Comparison of ENCODE assay signal across 8 cellular contexts in genomic region chr3:149771652-149772271, GRCh38. TPM values are rescaled to one million over a fixed set of nuclear protein-coding genes. Genes with fewer than 3 reads are reported as not detected.
DNase-seq lines count a peak whose midpoint lies in the region; ATAC-seq and TF ChIP-seq lines count a peak whose summit lies in the region.

No MANE protein-coding gene starts in this region.

- H4K5ac ChIP-seq in H9 (ENCODE audit: insufficient read length, low read depth, low read length): no peak overlapping the region

- H2BK20ac ChIP-seq in H9 (ENCODE audit: low read depth, low read length, poor library complexity, severe bottlenecking): no peak overlapping the region

- H3K4me3 ChIP-seq in fibroblast of lung (replicated peaks in 1 of 4; ENCODE audit: control extremely low read depth in 1 of 4, insufficient read depth in 1 of 4, low read depth in 3 of 4, low read length in 4 of 4) (no peak overlapping the region), parathyroid adenoma (ENCODE audit: low read depth, low read length) (no peak overlapping the region)

- H2BK12ac ChIP-seq in H9 (ENCODE audit: insufficient read length, low read depth, low read length): no peak overlapping the region

- H3K56ac ChIP-seq in H9 (ENCODE audit: insufficient read length, low read depth, low read length): no peak overlapping the region

- H3T11ph ChIP-seq in H9 (ENCODE audit: low read length): no peak overlapping the region

- H3K4me1 Mint-ChIP-seq in H9: peaks cover 5 to 16% of the 10 kb centered on the region in 2 experiments
- no peaks in the 10 kb centered on the region for H3K4me1 Mint-ChIP-seq in activated CD4-positive, alpha-beta memory T cell treated with anti-CD3 and anti-CD28 coated beads, Interleukin-2, amount 10 ng/mL, durations not matched to agents 7 days and 5 days

- H3K4ac ChIP-seq in H9 (ENCODE audit: low read depth, low read length): no peak overlapping the region

- DNase-seq in ELF-1 (ENCODE audit: low read depth, low spot score): peak; percentile 59
- DNase-seq in H9: peak; percentile 64
- peak; percentile 36 for DNase-seq in NCI-H2171 treated with DMSO at 0.1 percent for 48 hours (lab: John Stamatoyannopoulos, UW)
- peak; percentile 28 for DNase-seq in activated CD4-positive, alpha-beta memory T cell treated with anti-CD3 and anti-CD28 coated beads, Interleukin-2, amount 10 ng/mL, durations not matched to agents 7 days and 5 days
- peak; percentile 25 to 47 for DNase-seq in fibroblast of lung (ENCODE audit: low read depth in 2 of 2)

- H2AK5ac ChIP-seq in H9 (ENCODE audit: insufficient read length, low read length): no peak overlapping the region

- H3K9me3 Mint-ChIP-seq in H9: no peaks in the 10 kb centered on the region
- H3K9me3 Mint-ChIP-seq in activated CD4-positive, alpha-beta memory T cell treated with anti-CD3 and anti-CD28 coated beads, Interleukin-2, amount 10 ng/mL, durations not matched to agents 7 days and 5 days: no peaks in the 10 kb centered on the region

- H3K23ac ChIP-seq in H9 (ENCODE audit: insufficient read length, low read depth, low read length): no peak overlapping the region

- H3K79me2 ChIP-seq in H9 (ENCODE audit: insufficient read depth, low read length): no peaks in the 10 kb centered on the region
- no peaks in the 10 kb centered on the region for H3K79me2 ChIP-seq in fibroblast of lung (ENCODE audit: control insufficient read depth, insufficient read depth, low read length)
- no peaks in the 10 kb centered on the region for H3K79me2 ChIP-seq in parathyroid adenoma

- no peak overlapping the region for H3K18ac ChIP-seq in H9 (ENCODE audit: insufficient read length, low read depth, low read length)

- no peak overlapping the region for H3K27ac Mint-ChIP-seq in H9
- H3K27ac Mint-ChIP-seq in activated CD4-positive, alpha-beta memory T cell treated with anti-CD3 and anti-CD28 coated beads, Interleukin-2, amount 10 ng/mL, durations not matched to agents 7 days and 5 days: no peak overlapping the region

- no peak overlapping the region for H3K14ac ChIP-seq in H9 (ENCODE audit: insufficient read depth, low read length)

- H3K4me3 Mint-ChIP-seq in H9: no peak overlapping the region; a peak in 1 of 5 replicates
- no peak overlapping the region for H3K4me3 Mint-ChIP-seq in activated CD4-positive, alpha-beta memory T cell treated with anti-CD3 and anti-CD28 coated beads, Interleukin-2, amount 10 ng/mL, durations not matched to agents 7 days and 5 days

- H3K36me3 ChIP-seq in fibroblast of lung (ENCODE audit: control insufficient read depth, insufficient read depth, low read length) (no peaks in the 10 kb centered on the region), parathyroid adenoma (ENCODE audit: control insufficient read depth, insufficient read depth, low read length) (no peaks in the 10 kb centered on the region)

- H3K27me3 ChIP-seq in H9 (ENCODE audit: insufficient read depth, low read length): no peaks in the 10 kb centered on the region
- H3K27me3 ChIP-seq in fibroblast of lung (ENCODE audit: control insufficient read depth, insufficient read depth, low read length): peaks cover 3% of the 10 kb centered on the region
- no peaks in the 10 kb centered on the region for H3K27me3 ChIP-seq in parathyroid adenoma (ENCODE audit: control insufficient read depth, insufficient read depth, low read length)

- H3K9ac ChIP-seq in H9 (ENCODE audit: extremely low read depth, insufficient read length, low read length) (no peak overlapping the region), fibroblast of lung (ENCODE audit: insufficient read depth, low read length) (no peak overlapping the region), parathyroid adenoma (no peak overlapping the region)

- no peak overlapping the region for H4K91ac ChIP-seq in H9 (ENCODE audit: insufficient read length, low read depth, low read length)

- TF ChIP-seq CTCF in H9 (conservative IDR thresholded peaks at IDR 0.05): peak; percentile 85
- peak; percentile 85 to 89 for TF ChIP-seq CTCF in fibroblast of lung (conservative IDR thresholded peaks at IDR 0.05 in 1 of 2, IDR thresholded peaks at IDR 0.05 in 1 of 2; ENCODE audit: low read depth in 1 of 2, low read length in 2 of 2)
- peak; percentile 79 for TF ChIP-seq CTCF in parathyroid adenoma (IDR thresholded peaks at IDR 0.05)

- no peaks in the 10 kb centered on the region for H3K36me3 Mint-ChIP-seq in H9 (ENCODE audit: insufficient read depth in 1 of 3, low read depth in 3 of 3)
- no peaks in the 10 kb centered on the region for H3K36me3 Mint-ChIP-seq in activated CD4-positive, alpha-beta memory T cell treated with anti-CD3 and anti-CD28 coated beads, Interleukin-2, amount 10 ng/mL, durations not matched to agents 7 days and 5 days (ENCODE audit: low read depth)

- H3K9me3 ChIP-seq in H9 (ENCODE audit: control insufficient read depth, low read depth, low read length) (no peaks in the 10 kb centered on the region), fibroblast of lung (ENCODE audit: control insufficient read depth, insufficient read depth, low read depth, low read length) (no peaks in the 10 kb centered on the region), parathyroid adenoma (ENCODE audit: control insufficient read depth, low read length) (no peaks in the 10 kb centered on the region)

- H3K27ac ChIP-seq in H9 (ENCODE audit: insufficient read length, low read depth, low read length) (no peak overlapping the region), fibroblast of lung (ENCODE audit: insufficient read depth, low read length) (no peak overlapping the region), parathyroid adenoma (no peak overlapping the region)

- H3K4me1 ChIP-seq in H9 (ENCODE audit: insufficient read depth, low read length) (no peaks in the 10 kb centered on the region; the same call in 1 of the 2 replicates), fibroblast of lung (ENCODE audit: control insufficient read depth, extremely low read depth, insufficient read depth, low read length) (no peaks in the 10 kb centered on the region), parathyroid adenoma (no peaks in the 10 kb centered on the region)

- no peak overlapping the region for H2BK5ac ChIP-seq in H9 (ENCODE audit: insufficient read length, low read length)

- no peak overlapping the region for H2BK120ac ChIP-seq in H9 (ENCODE audit: low read depth, low read length, poor library complexity, severe bottlenecking)

- H4K8ac ChIP-seq in H9 (replicated peaks; ENCODE audit: insufficient read length, low read depth, low read length): no peak overlapping the region

- POLR2A ChIA-PET in activated CD4-positive, alpha-beta memory T cell treated with anti-CD3 and anti-CD28 coated beads, Interleukin-2, amount 10 ng/mL, durations not matched to agents 7 days and 5 days (lab: Charles Lee): no interaction called here

- no peak overlapping the region for H2BK15ac ChIP-seq in H9 (ENCODE audit: low read depth, low read length)

- no peaks in the 10 kb centered on the region for H4K20me1 ChIP-seq in H9 (ENCODE audit: control insufficient read depth, insufficient read depth, insufficient read length)
- H4K20me1 ChIP-seq in fibroblast of lung (ENCODE audit: control insufficient read depth, extremely low read depth, insufficient read depth, low read length): no peaks in the 10 kb centered on the region

- H3K4me2 ChIP-seq in H9 (ENCODE audit: insufficient read depth, insufficient read length, low read length) (no peak overlapping the region), fibroblast of lung (ENCODE audit: extremely low read depth, insufficient read depth, low read length) (no peak overlapping the region), parathyroid adenoma (ENCODE audit: low read length) (no peak overlapping the region)

- H2AFZ ChIP-seq in H9 (ENCODE audit: low read length) (no peak overlapping the region), fibroblast of lung (ENCODE audit: low read length) (no peak overlapping the region), parathyroid adenoma (no peak overlapping the region)

- no peaks in the 10 kb centered on the region for H3K23me2 ChIP-seq in H9 (ENCODE audit: insufficient read length, low read depth, low read length, poor library complexity, severe bottlenecking)

- no CpG with 5 or more reads among the region's 8 CpGs for WGBS in H9 (ENCODE audit: extremely low coverage, insufficient read length, low lambda C conversion rate)

- CTCF ChIA-PET in activated CD4-positive, alpha-beta memory T cell treated with anti-CD3 and anti-CD28 coated beads, Interleukin-2, amount 10 ng/mL, durations not matched to agents 7 days and 5 days (lab: Charles Lee): interaction anchor here (0.7 to 3.7 kb wide), 27 partner anchors 11 to 359 kb away, joined by 3 to 26 read pairs (median 4); partner anchors contain the start of gene COMMD2

- no peaks in the 10 kb centered on the region for H3K27me3 Mint-ChIP-seq in H9 (ENCODE audit: low read depth)
- H3K27me3 Mint-ChIP-seq in activated CD4-positive, alpha-beta memory T cell treated with anti-CD3 and anti-CD28 coated beads, Interleukin-2, amount 10 ng/mL, durations not matched to agents 7 days and 5 days: peaks cover 17% of the 10 kb centered on the region

- no peaks in the 10 kb centered on the region for H3K79me1 ChIP-seq in H9 (ENCODE audit: insufficient read depth, low read depth, low read length, poor library complexity, severe bottlenecking)

- ATAC-seq in HG02885 (IDR thresholded peaks at IDR 0.05; ENCODE audit: poor library complexity, unreplicated experiment) (no peak), GM21526 (IDR thresholded peaks at IDR 0.05; ENCODE audit: low FRiP score, unreplicated experiment) (no peak)

RNA-seq across cellular contexts. Expression of gene COMMD2, which starts 19.5 kb away (rescaled TPM):
- total RNA-seq in H9 (2021): 59.3 and 64.9 TPM in 2 replicates
- total RNA-seq in activated CD4-positive, alpha-beta memory T cell treated with anti-CD3 and anti-CD28 coated beads, Interleukin-2, amount 10 ng/mL, durations not matched to agents 7 days and 5 days: 10 to 100 TPM; 26.3 to 28.9 TPM
- 28.0 and 28.6 TPM in 2 replicates for total RNA-seq in fibroblast of lung
- 36.8 and 50.7 TPM in 2 replicates for polyA plus RNA-seq in fibroblast of lung
- 16.4 and 19.0 TPM in 2 replicates for polyA plus RNA-seq in fibroblast of lung (2012)
- 0.15 and 6.1 TPM in 2 replicates for polyA minus RNA-seq in fibroblast of lung (ENCODE audit: low replicate concordance)

RNA-seq across cellular contexts. Expression of gene ANKUB1, which starts 20.6 kb away (rescaled TPM):
- not detected in 2 replicates for total RNA-seq in H9 (2021)
- total RNA-seq in activated CD4-positive, alpha-beta memory T cell treated with anti-CD3 and anti-CD28 coated beads, Interleukin-2, amount 10 ng/mL, durations not matched to agents 7 days and 5 days: not detected
- not detected in 2 replicates for total RNA-seq in fibroblast of lung
- polyA plus RNA-seq in fibroblast of lung: not detected in 2 replicates
- not detected in 2 replicates for polyA plus RNA-seq in fibroblast of lung (2012)
- not detected in 2 replicates for polyA minus RNA-seq in fibroblast of lung (ENCODE audit: low replicate concordance)

RNA-seq across cellular contexts. Expression of gene RNF13, which starts 41.3 kb away (rescaled TPM):
- total RNA-seq in H9 (2021) (23.4 and 23.7 TPM in 2 replicates), fibroblast of lung (81.7 and 86.8 TPM in 2 replicates)
- 10 to 100 TPM; 37.2 to 42.4 TPM for total RNA-seq in activated CD4-positive, alpha-beta memory T cell treated with anti-CD3 and anti-CD28 coated beads, Interleukin-2, amount 10 ng/mL, durations not matched to agents 7 days and 5 days
- 33.4 and 57.4 TPM in 2 replicates for polyA plus RNA-seq in fibroblast of lung
- 21.7 and 33.5 TPM in 2 replicates for polyA plus RNA-seq in fibroblast of lung (2012)
- 12.9 and 17.5 TPM in 2 replicates for polyA minus RNA-seq in fibroblast of lung (ENCODE audit: low replicate concordance)
